ENCODE assay signal across 8 cellular contexts in genomic region chr16:641326-642188, GRCh38. TPM values are rescaled to one million over a fixed set of nuclear protein-coding genes. Genes with fewer than 3 reads are reported as not detected.
A peak's percentile ranks its signal among the peaks of the same experiment; 100 is the strongest.
DNase-seq lines count a peak whose midpoint lies in the region; ATAC-seq and TF ChIP-seq lines count a peak whose summit lies in the region.

TSS of gene MCRIP2 (plus strand) at chr16:641828. CDS start at chr16:641992, 164 bp downstream.

- H2AFZ ChIP-seq in H9 (ENCODE audit: low read length), result no peak within 1 kb of the TSS

- 0 out of 2 replicates have a peak within 1 kb of the TSS, but pooled peaks have one; percentile 10 for H3K14ac ChIP-seq in H9 (ENCODE audit: insufficient read depth, low read length)

- no peaks in the 10 kb centered on the region for H3K36me3 ChIP-seq in body of pancreas (replicated peaks in 1 of 2; ENCODE audit: insufficient read depth in 1 of 2, low read depth in 2 of 2)
- no peaks in the 10 kb centered on the region for H3K36me3 ChIP-seq in sigmoid colon

- H3K4ac ChIP-seq in H9 (ENCODE audit: low read depth, low read length), result no peak within 1 kb of the TSS

- no peak within 1 kb of the TSS for H2BK20ac ChIP-seq in H9 (ENCODE audit: low read depth, low read length, poor library complexity, severe bottlenecking)

- no peaks in the 10 kb centered on the region for H3K27me3 ChIP-seq in H9 (ENCODE audit: insufficient read depth, low read length)
- no peaks in the 10 kb centered on the region for H3K27me3 ChIP-seq in body of pancreas
- H3K27me3 ChIP-seq in sigmoid colon, result no peaks in the 10 kb centered on the region

- no peak within 1 kb of the TSS for H4K91ac ChIP-seq in H9 (ENCODE audit: insufficient read length, low read depth, low read length)

- H3K9ac ChIP-seq in H9 (ENCODE audit: extremely low read depth, insufficient read length, low read length), result peak within 1 kb of the TSS; percentile 1

- TF ChIP-seq EP300 in sigmoid colon (IDR thresholded peaks at IDR 0.05), result no peak

- H3K56ac ChIP-seq in H9 (ENCODE audit: insufficient read length, low read depth, low read length), result no peak within 1 kb of the TSS

- H3K27me3 Mint-ChIP-seq in H9 (ENCODE audit: low read depth), result peaks cover 2% of the 10 kb centered on the region; the same call in 1 of the 2 replicates

- H4K8ac ChIP-seq in H9 (replicated peaks; ENCODE audit: insufficient read length, low read depth, low read length), result no peak within 1 kb of the TSS

- peak within 1 kb of the TSS; percentile 68 to 79 for H3K4me3 Mint-ChIP-seq in H9

- peak within 1 kb of the TSS in 2 of 3 experiments; percentile 53 to 86; a peak in 2 of 7 replicates for H3K27ac Mint-ChIP-seq in H9

- intact Hi-C loops in body of pancreas (cut with DNase I), result no loop called here
- intact Hi-C loops in sigmoid colon (cut with DNase I), result loop anchor here (1.0 kb wide), 1 partner anchor 19 kb away; no protein-coding TSS in a partner anchor

- H3K18ac ChIP-seq in H9 (ENCODE audit: insufficient read length, low read depth, low read length), result peak within 1 kb of the TSS; percentile 0

- H2BK15ac ChIP-seq in H9 (ENCODE audit: low read depth, low read length), result no peak within 1 kb of the TSS

- H3K27ac ChIP-seq in H9 (ENCODE audit: insufficient read length, low read depth, low read length), result no peak within 1 kb of the TSS
- peak within 1 kb of the TSS; percentile 84 to 97 (median 91) for H3K27ac ChIP-seq in body of pancreas
- H3K27ac ChIP-seq in sigmoid colon, result peak within 1 kb of the TSS; percentile 81 to 91 (median 90)

- peaks cover 2% of the 10 kb centered on the region in 2 experiments; a peak in 2 of 5 replicates for H3K9me3 Mint-ChIP-seq in H9

- TF ChIP-seq POLR2A in body of pancreas (IDR thresholded peaks at IDR 0.05) (peak; percentile 63 to 79 (median 76)), sigmoid colon (IDR thresholded peaks at IDR 0.05) (peak; percentile 41 to 65)

- DNase-seq in ELR (ENCODE audit: low read depth), result peak; percentile 82
- peak; percentile 90 for DNase-seq in H9
- peak; percentile 16 for DNase-seq in NCI-H1105 treated with DMSO at 0.1 percent for 48 hours (lab: John Stamatoyannopoulos, UW)
- peak; percentile 72 for DNase-seq in T1000 (lab: John Stamatoyannopoulos, UW)
- DNase-seq in body of pancreas, result peak; percentile 89 to 93 (median 92)
- peak; percentile 91 for DNase-seq in sigmoid colon

- peak within 1 kb of the TSS; percentile 55 for H3K4me2 ChIP-seq in H9 (ENCODE audit: insufficient read depth, insufficient read length, low read length)

- no peak within 1 kb of the TSS for H4K5ac ChIP-seq in H9 (ENCODE audit: insufficient read length, low read depth, low read length)

- H4K20me1 ChIP-seq in H9 (ENCODE audit: control insufficient read depth, insufficient read depth, insufficient read length), result no peaks in the 10 kb centered on the region

- H3K9me3 ChIP-seq in H9 (ENCODE audit: control insufficient read depth, low read depth, low read length) (no peaks in the 10 kb centered on the region), body of pancreas (no peaks in the 10 kb centered on the region), sigmoid colon (no peaks in the 10 kb centered on the region)

- H3K4me3 ChIP-seq in body of pancreas, result peak within 1 kb of the TSS; percentile 39 to 47
- peak within 1 kb of the TSS; percentile 52 for H3K4me3 ChIP-seq in iPS-11a (ENCODE audit: low read depth, low read length)
- H3K4me3 ChIP-seq in sigmoid colon, result peak within 1 kb of the TSS; percentile 49 to 93 (median 84)

- H3K4me1 ChIP-seq in H9 (ENCODE audit: insufficient read depth, low read length) (no peaks in the 10 kb centered on the region; the same call in 1 of the 2 replicates), body of pancreas (peaks cover 68% of the 10 kb centered on the region), sigmoid colon (peaks cover 0 to 38% (median 31%) of the 10 kb centered on the region in 4 donors)

- no peak within 1 kb of the TSS for H2BK5ac ChIP-seq in H9 (ENCODE audit: insufficient read length, low read length)

- no peak within 1 kb of the TSS for H2AK5ac ChIP-seq in H9 (ENCODE audit: insufficient read length, low read length)

- no peak within 1 kb of the TSS for H2BK120ac ChIP-seq in H9 (ENCODE audit: low read depth, low read length, poor library complexity, severe bottlenecking)

- no peaks in the 10 kb centered on the region for H3K79me1 ChIP-seq in H9 (ENCODE audit: insufficient read depth, low read depth, low read length, poor library complexity, severe bottlenecking)

- no peak for TF ChIP-seq CTCF in H9 (conservative IDR thresholded peaks at IDR 0.05)
- TF ChIP-seq CTCF in body of pancreas (IDR thresholded peaks at IDR 0.05), result no peak
- no peak for TF ChIP-seq CTCF in sigmoid colon (IDR thresholded peaks at IDR 0.05)

- no CpG with 5 or more reads among the region's 81 CpGs for WGBS in H9 (ENCODE audit: extremely low coverage, insufficient read length, low lambda C conversion rate)
- 0% methylated on average over 69 of the region's 81 CpGs; no CpG with 5 or more reads in 1 of the 2 donors for WGBS in body of pancreas, 2 donors
- 1 to 2% methylated on average over 81 of the region's 81 CpGs for WGBS in sigmoid colon, 2 donors

- H3T11ph ChIP-seq in H9 (ENCODE audit: low read length), result no peak within 1 kb of the TSS

- H3K4me1 Mint-ChIP-seq in H9, result peaks cover 14 to 28% of the 10 kb centered on the region in 2 experiments

- H3K36me3 Mint-ChIP-seq in H9 (ENCODE audit: insufficient read depth in 1 of 3, low read depth in 3 of 3), result peaks cover 2 to 15% (median 4%) of the 10 kb centered on the region in 3 experiments; a peak in 5 of 7 replicates

- ATAC-seq in body of pancreas, result peak; percentile 68
- ATAC-seq in GM18868 (IDR thresholded peaks at IDR 0.05; ENCODE audit: unreplicated experiment), result no peak

- H3K23ac ChIP-seq in H9 (ENCODE audit: insufficient read length, low read depth, low read length), result no peak within 1 kb of the TSS

- H3K23me2 ChIP-seq in H9 (ENCODE audit: insufficient read length, low read depth, low read length, poor library complexity, severe bottlenecking), result peaks cover 6% of the 10 kb centered on the region

- H2BK12ac ChIP-seq in H9 (ENCODE audit: insufficient read length, low read depth, low read length), result no peak within 1 kb of the TSS

- H3K79me2 ChIP-seq in H9 (ENCODE audit: insufficient read depth, low read length), result no peaks in the 10 kb centered on the region

RNA-seq across cellular contexts. Expression of gene MCRIP2, which starts in this region (rescaled TPM):
- total RNA-seq in H9 (2021) (50.5 and 52.5 TPM in 2 replicates), body of pancreas (10 to 100 TPM; 41.2 to 47.5 TPM), sigmoid colon (10 to 100 TPM; 52.1 to 63.4 (median 55.6) TPM)
- 100 to 1,000 TPM; 106 to 132 (median 131) TPM for polyA plus RNA-seq in sigmoid colon

Comparison
In these comparisons a context has a peak if more than half of its experiments do, and no peak if none do; other contexts are left out.
1. DNase-seq: peak in every context shown above with its lines; median percentile 92 in body of pancreas; 91 in sigmoid colon; 90 in H9; 82 in ELR; 72 in T1000; 16 in NCI-H1105 treated with DMSO at 0.1 percent for 48 hours.